In genomic region chr11:9001736-9002135, GRCh38 we compare ENCODE assay signal across 8 cellular contexts. TPM values are rescaled to one million over a fixed set of nuclear protein-coding genes. Genes with fewer than 3 reads are reported as not detected.
DNase-seq lines count a peak whose midpoint lies in the region; ATAC-seq and TF ChIP-seq lines count a peak whose summit lies in the region.

No MANE protein-coding gene starts in this region.

- WGBS in gastroesophageal sphincter (ENCODE audit: low coverage in 1 of 2), 2 donors, result 68 to 76% methylated on average over 3 to 6 of the region's 6 CpGs

- ATAC-seq in GM18858 (IDR thresholded peaks at IDR 0.05; ENCODE audit: unreplicated experiment) (no peak), GM21381 (IDR thresholded peaks at IDR 0.05; ENCODE audit: unreplicated experiment) (no peak), gastroesophageal sphincter (no peak)

- no peak for TF ChIP-seq POLR2A in gastroesophageal sphincter (IDR thresholded peaks at IDR 0.05)

- H3K27ac ChIP-seq in gastroesophageal sphincter, result no peak overlapping the region

- no peak for TF ChIP-seq EP300 in gastroesophageal sphincter (IDR thresholded peaks at IDR 0.05)

- DNase-seq in activated T-cell treated with anti-CD3 and anti-CD28 coated beads for 24 hours (ENCODE audit: low read depth), result peak; percentile 41
- DNase-seq in activated T-cell treated with anti-CD3 and anti-CD28 coated beads, Interleukin-2, amount 50 U/mL, for 1 hour, result no peak
- DNase-seq in activated CD4-positive, alpha-beta T cell treated with anti-CD3 and anti-CD28 coated beads, Interleukin-2, amount 50 U/mL, for 24 hours (ENCODE audit: low read depth in 1 of 2, low spot score in 1 of 2), result peak; percentile 15 to 45
- DNase-seq in fibroblast of villous mesenchyme (ENCODE audit: low read depth), result peak; percentile 35
- DNase-seq in stromal cell of bone marrow (ENCODE audit: low read depth), result peak; percentile 68

- H3K27me3 ChIP-seq in gastroesophageal sphincter, result peaks cover 22% of the 10 kb centered on the region

- no peaks in the 10 kb centered on the region for H3K9me3 ChIP-seq in gastroesophageal sphincter

- peaks cover 0 to 22% (median 14%) of the 10 kb centered on the region in 3 donors for H3K4me1 ChIP-seq in gastroesophageal sphincter

- TF ChIP-seq CTCF in fibroblast of villous mesenchyme (IDR thresholded peaks at IDR 0.05; ENCODE audit: insufficient read depth, low read depth, low read length), result no peak
- no peak for TF ChIP-seq CTCF in gastroesophageal sphincter (IDR thresholded peaks at IDR 0.05)

- H3K4me3 ChIP-seq in fibroblast of villous mesenchyme (ENCODE audit: low read depth, low read length) (no peak overlapping the region), gastroesophageal sphincter (no peak overlapping the region)

- no peaks in the 10 kb centered on the region for H3K36me3 ChIP-seq in gastroesophageal sphincter

RNA-seq across cellular contexts. Expression of gene NRIP3, which starts 2.1 kb away (rescaled TPM):
- total RNA-seq in fibroblast of villous mesenchyme, result 10.8 and 20.9 TPM in 2 replicates
- total RNA-seq in gastroesophageal sphincter, result 1 to 10 TPM; 1.8 to 2.9 (median 2.2) TPM

RNA-seq across cellular contexts. Expression of gene TMEM9B, which starts 37.5 kb away (rescaled TPM):
- total RNA-seq in fibroblast of villous mesenchyme (25.4 and 43.2 TPM in 2 replicates), gastroesophageal sphincter (10 to 100 TPM; 14.6 to 40.0 (median 21.5) TPM)

RNA-seq across cellular contexts. Expression of gene ASCL3, which starts 58.9 kb away (rescaled TPM):
- total RNA-seq in fibroblast of villous mesenchyme, result not detected in 2 replicates
- not detected for total RNA-seq in gastroesophageal sphincter
